In the genomic region with DNA sequence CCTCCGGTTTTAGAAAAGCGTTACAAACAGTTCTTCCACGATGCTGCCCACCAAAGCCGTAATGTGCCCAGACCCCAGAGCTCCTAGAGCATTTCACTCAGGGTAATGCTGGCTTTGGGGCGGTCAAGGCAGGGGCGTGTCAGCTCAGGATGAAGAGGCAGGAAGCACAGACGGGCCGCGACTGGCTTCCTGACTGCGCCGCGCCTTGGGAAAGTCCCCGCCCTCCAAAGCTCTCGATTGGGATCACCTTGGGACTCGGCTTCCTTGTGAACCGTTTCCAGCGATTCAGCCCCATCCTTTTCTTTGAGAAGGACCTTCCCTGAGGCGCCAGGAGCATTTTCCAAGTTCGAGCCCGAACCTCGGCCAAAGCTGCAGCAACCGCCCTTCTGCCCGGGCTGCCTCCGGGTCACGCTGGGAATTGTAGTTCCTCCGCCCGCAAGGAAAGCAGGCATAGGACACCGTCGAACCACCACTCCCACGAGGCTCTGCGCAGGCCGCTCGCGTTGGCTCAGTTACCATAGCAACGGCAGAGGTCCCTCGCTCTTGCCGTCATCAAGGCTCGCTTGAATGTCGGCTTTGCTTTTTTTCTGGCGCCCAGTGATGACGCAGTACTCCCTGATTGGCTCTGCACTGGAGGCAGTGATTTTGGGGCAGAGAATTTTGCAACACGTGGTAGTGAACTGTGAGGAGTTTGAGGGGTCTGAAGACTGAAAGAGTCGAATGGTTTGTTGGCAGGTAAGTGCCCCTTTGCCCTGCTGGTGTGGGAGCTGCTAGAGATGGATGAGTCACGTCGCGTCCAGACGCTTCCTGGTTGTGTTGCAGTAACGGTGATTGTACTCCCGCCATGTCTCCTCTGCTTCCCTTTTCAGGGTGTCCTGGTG, we compare ENCODE assay signal across 8 cellular contexts. TPM values are rescaled to one million over a fixed set of nuclear protein-coding genes. Genes with fewer than 3 reads are reported as not detected.
DNase-seq lines count a peak whose midpoint lies in the region; ATAC-seq, FAIRE-seq and TF ChIP-seq lines count a peak whose summit lies in the region.

TSS of gene CCDC191 (minus strand) at position 397 of the 881 bp plus-strand sequence. CDS start at position 337, 60 bp downstream.
TSS of gene QTRT2 (plus strand) at position 608 of the 881 bp plus-strand sequence. CDS start 8,521 bp downstream, outside the sequence.

- H3K36me3 ChIP-seq in WERI-Rb-1 = peaks cover 2% of the 10 kb centered on the region
- no peaks in the 10 kb centered on the region for H3K36me3 ChIP-seq in bronchial epithelial cell (ENCODE audit: control insufficient read depth, insufficient read depth, low read length)

- H3K9me3 ChIP-seq in AG04450 (ENCODE audit: control insufficient read depth, insufficient read depth, low read length) (no peaks in the 10 kb centered on the region), WERI-Rb-1 (ENCODE audit: severe bottlenecking) (no peaks in the 10 kb centered on the region)

- POLR2A ChIA-PET in AG04450 (lab: Yijun Ruan, JAX) = no interaction called here

- H3K4me3 ChIP-seq in AG04450 (ENCODE audit: low read depth, low read length) (peak within 1 kb of the TSS; percentile 95), WERI-Rb-1 (ENCODE audit: low read depth, low read length) (peak within 1 kb of the TSS; percentile 80), bronchial epithelial cell (ENCODE audit: low read depth, low read length) (peak within 1 kb of the TSS; percentile 95), skin epidermis (peak within 1 kb of the TSS; percentile 59 to 83 (median 71))

- CTCF ChIA-PET in AG04450 (lab: Charles Lee) = interaction anchor here (0.7 to 1.9 kb wide), 2 partner anchors 211 to 217 kb away, joined by 3 to 9 read pairs; partner anchors contain the start of gene GRAMD1C

- peak; percentile 98 for ATAC-seq in GM18907 (IDR thresholded peaks at IDR 0.05; ENCODE audit: unreplicated experiment)
- ATAC-seq in HG03139 (IDR thresholded peaks at IDR 0.05; ENCODE audit: unreplicated experiment) = peak; percentile 98

- H3K27me3 ChIP-seq in AG04450 (ENCODE audit: control insufficient read depth, insufficient read depth, low read length) (no peaks in the 10 kb centered on the region), WERI-Rb-1 (ENCODE audit: insufficient read depth, low read depth, severe bottlenecking) (no peaks in the 10 kb centered on the region), bronchial epithelial cell (ENCODE audit: control insufficient read depth, insufficient read depth, low read length) (no peaks in the 10 kb centered on the region)

- TF ChIP-seq CTCF in AG04450 (IDR thresholded peaks at IDR 0.05; ENCODE audit: low read depth, low read length) = no peak
- TF ChIP-seq CTCF in WERI-Rb-1 (IDR thresholded peaks at IDR 0.05; ENCODE audit: low read depth, low read length) = no peak
- no peak for TF ChIP-seq CTCF in bronchial epithelial cell (IDR thresholded peaks at IDR 0.05; ENCODE audit: insufficient read depth, low read length, severe bottlenecking)

- FAIRE-seq in bronchial epithelial cell (lab: Jason Lieb, UNC) = peak; percentile 96

- H3K27ac ChIP-seq in AG04450 (ENCODE audit: low read depth, low read length) (no peak within 1 kb of the TSS), WERI-Rb-1 (peak within 1 kb of the TSS; percentile 79), skin epidermis (peak within 1 kb of the TSS; percentile 56 to 91 (median 83))

- DNase-seq in AG04450 (ENCODE audit: low read depth, low spot score) = peak; percentile 98
- DNase-seq in NCI-H2196 treated with DMSO at 0.1 percent for 48 hours (lab: John Stamatoyannopoulos, UW; ENCODE audit: unreplicated experiment) = peak; percentile 99
- peak; percentile 99 for DNase-seq in WERI-Rb-1
- DNase-seq in bronchial epithelial cell (ENCODE audit: low read depth) = peak; percentile 97
- peak; percentile 96 for DNase-seq in iPS-NIHi11 (ENCODE audit: low spot score)

RNA-seq across cellular contexts. Expression of gene CCDC191, which starts in this region (rescaled TPM):
- polyA plus RNA-seq in AG04450 (2011; rRNA removed) = 1.7 and 2.3 TPM in 2 replicates
- polyA minus RNA-seq in AG04450 (2011; rRNA and poly(A)+ RNA removed) = 0.55 and 1.00 TPM in 2 replicates
- total RNA-seq in bronchial epithelial cell = 1.6 and 1.9 TPM in 2 replicates

RNA-seq across cellular contexts. Expression of gene QTRT2, which starts in this region (rescaled TPM):
- polyA plus RNA-seq in AG04450 (2011; rRNA removed) = 7.9 and 10.8 TPM in 2 replicates
- polyA minus RNA-seq in AG04450 (2011; rRNA and poly(A)+ RNA removed) = 11.9 and 13.3 TPM in 2 replicates
- total RNA-seq in bronchial epithelial cell = 18.9 and 20.5 TPM in 2 replicates
